8 cellular contexts compared by ENCODE assay signal in the genomic region with DNA sequence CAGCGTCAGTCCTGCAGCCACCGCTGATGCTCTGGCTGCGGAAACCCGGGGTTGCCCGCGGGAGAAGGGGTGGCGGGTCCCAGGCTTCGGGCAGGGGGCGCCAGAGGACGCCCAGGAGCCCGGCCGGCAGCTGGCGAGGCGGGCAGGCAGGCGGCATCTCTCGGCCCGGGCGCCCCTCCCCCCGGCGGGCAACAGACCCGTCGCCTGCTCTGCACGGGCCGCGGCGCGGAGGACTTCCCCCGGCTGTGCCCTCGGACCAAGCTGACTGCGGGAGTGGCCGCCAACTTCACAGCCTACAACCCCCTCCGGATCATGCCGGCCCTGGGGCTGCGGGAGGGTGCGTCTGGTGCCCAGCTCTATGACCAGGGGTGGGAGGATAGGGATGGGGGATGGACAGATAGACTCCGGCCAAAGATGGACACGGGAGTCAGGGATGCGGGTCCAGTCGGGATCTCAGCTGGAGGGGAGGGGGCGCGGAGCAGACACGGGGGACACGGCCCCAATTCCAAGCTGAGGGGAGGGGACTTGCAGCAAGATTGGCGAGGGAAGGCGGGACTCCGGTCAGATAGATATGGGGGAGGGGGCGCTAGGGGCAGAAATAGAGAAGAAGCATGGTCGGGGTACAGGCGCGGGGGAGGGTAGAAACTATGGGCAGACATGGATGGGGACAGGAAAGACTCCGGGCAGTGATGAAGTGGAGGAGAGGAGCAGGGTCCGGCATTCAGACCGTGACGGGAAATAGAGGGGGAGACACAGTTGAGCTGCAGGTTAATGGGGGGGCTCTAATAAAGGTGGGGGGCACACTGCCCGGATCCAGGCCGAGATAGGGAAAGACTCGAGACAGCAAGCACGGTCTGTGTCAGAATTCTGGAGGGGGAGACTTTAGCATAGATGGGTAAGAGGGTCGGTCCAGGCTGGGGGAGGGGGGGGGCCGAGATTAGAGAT. TPM values are rescaled to one million over a fixed set of nuclear protein-coding genes. Genes with fewer than 3 reads are reported as not detected.
A peak's percentile ranks its signal among the peaks of the same experiment; 100 is the strongest.
DNase-seq lines count a peak whose midpoint lies in the region; ATAC-seq and TF ChIP-seq lines count a peak whose summit lies in the region.

No MANE protein-coding gene starts in this region.

- H4K12ac ChIP-seq in trophoblast cell (ENCODE audit: low read depth, low read length): no peak overlapping the region

- TF ChIP-seq CTCF in cardiac muscle cell (IDR thresholded peaks at IDR 0.05; ENCODE audit: low read depth, low read length) (peak; percentile 57), uterus (IDR thresholded peaks at IDR 0.05) (peak; percentile 52 to 73 (median 72))

- intact Hi-C loops in uterus (cut with DNase I; ENCODE audit: low total_unique reads): no loop called here

- no peaks in the 10 kb centered on the region for H3K36me3 Mint-ChIP-seq in activated naive CD8-positive, alpha-beta T cell

- H3K27ac Mint-ChIP-seq in activated naive CD8-positive, alpha-beta T cell: no peak overlapping the region

- H3K27ac ChIP-seq in cardiac muscle cell: no peak overlapping the region
- no peak overlapping the region for H3K27ac ChIP-seq in trophoblast cell (ENCODE audit: low read depth, low read length)
- H3K27ac ChIP-seq in uterus: no peak overlapping the region

- no peaks in the 10 kb centered on the region for H3K9me3 Mint-ChIP-seq in activated naive CD8-positive, alpha-beta T cell (ENCODE audit: low read depth)

- H3K36me3 ChIP-seq in cardiac muscle cell (no peaks in the 10 kb centered on the region), trophoblast cell (ENCODE audit: control insufficient read depth in 1 of 2, insufficient read depth in 2 of 2, low read length in 2 of 2) (no peaks in the 10 kb centered on the region), uterus (no peaks in the 10 kb centered on the region)

- peaks cover 15% of the 10 kb centered on the region for H3K79me1 ChIP-seq in trophoblast cell (ENCODE audit: low read length)

- no peak overlapping the region for H4K91ac ChIP-seq in trophoblast cell (ENCODE audit: low read depth, low read length)

- no peak overlapping the region for H3K18ac ChIP-seq in trophoblast cell (ENCODE audit: low read length)

- no peak overlapping the region for H3K9ac ChIP-seq in trophoblast cell (ENCODE audit: low read length)

- H2AFZ ChIP-seq in trophoblast cell (ENCODE audit: insufficient read depth, low read length, poor library complexity): no peak overlapping the region

- H2BK120ac ChIP-seq in trophoblast cell (ENCODE audit: insufficient read depth, low read length, poor library complexity): no peak overlapping the region

- H3K4me1 ChIP-seq in cardiac muscle cell (ENCODE audit: low read depth): peaks cover 32% of the 10 kb centered on the region
- peaks cover 22 to 32% of the 10 kb centered on the region in 2 experiments for H3K4me1 ChIP-seq in trophoblast cell (ENCODE audit: control insufficient read depth in 1 of 2, insufficient read depth in 2 of 2, low read length in 2 of 2)
- peaks cover 0 to 28% of the 10 kb centered on the region in 2 donors for H3K4me1 ChIP-seq in uterus

- peak; percentile 64 for DNase-seq in DMS53 treated with DMSO at 0.1 percent for 48 hours (lab: John Stamatoyannopoulos, UW; ENCODE audit: unreplicated experiment)
- DNase-seq in LoVo (ENCODE audit: low spot score): peak; percentile 83
- DNase-seq in SKM-1 (lab: John Stamatoyannopoulos, UW; ENCODE audit: unreplicated experiment): peak; percentile 26
- peak in 1 of 2 donors; percentile 92 for DNase-seq in cardiac muscle cell (ENCODE audit: low read depth in 1 of 2, low spot score in 1 of 2)
- DNase-seq in trophoblast cell: peak in 1 of 2 donors; percentile 48
- DNase-seq in uterus: peak; percentile 43 to 61

- peaks cover 19% of the 10 kb centered on the region for H3K4me1 Mint-ChIP-seq in activated naive CD8-positive, alpha-beta T cell (ENCODE audit: low read depth)

- peaks cover 2% of the 10 kb centered on the region for H3K27me3 Mint-ChIP-seq in activated naive CD8-positive, alpha-beta T cell

- WGBS in trophoblast cell (ENCODE audit: extremely low coverage, insufficient coverage, insufficient read length): no CpG with 5 or more reads among the region's 60 CpGs

- H3K14ac ChIP-seq in trophoblast cell (ENCODE audit: low read length): no peak overlapping the region

- no peak overlapping the region for H2AK5ac ChIP-seq in trophoblast cell (ENCODE audit: low read length)

- no peak overlapping the region for H3K4ac ChIP-seq in trophoblast cell (ENCODE audit: low read depth, low read length)

- peak overlapping the region; percentile 83 for H3K4me2 ChIP-seq in trophoblast cell (ENCODE audit: low read length)

- no peak overlapping the region for H2BK12ac ChIP-seq in trophoblast cell (ENCODE audit: low read length)

- H4K8ac ChIP-seq in trophoblast cell (ENCODE audit: low read depth, low read length): no peak overlapping the region

- no peaks in the 10 kb centered on the region for H3K9me3 ChIP-seq in cardiac muscle cell (ENCODE audit: low read depth)
- H3K9me3 ChIP-seq in trophoblast cell (ENCODE audit: insufficient read depth, low read depth, low read length): peaks cover 4% of the 10 kb centered on the region
- no peaks in the 10 kb centered on the region for H3K9me3 ChIP-seq in uterus

- H3K4me3 Mint-ChIP-seq in activated naive CD8-positive, alpha-beta T cell: peak overlapping the region; percentile 81

- no peak for TF ChIP-seq POLR2A in uterus (IDR thresholded peaks at IDR 0.05)

- H3K4me3 ChIP-seq in cardiac muscle cell (peak overlapping the region; percentile 97), trophoblast cell (ENCODE audit: low read depth, low read length) (peak overlapping the region; percentile 66), uterus (peak overlapping the region; percentile 33 to 42)

- H3K27me3 ChIP-seq in cardiac muscle cell (no peaks in the 10 kb centered on the region), trophoblast cell (ENCODE audit: insufficient read depth, low read length) (peaks cover 16% of the 10 kb centered on the region), uterus (no peaks in the 10 kb centered on the region)

- ATAC-seq in HG03139 (IDR thresholded peaks at IDR 0.05; ENCODE audit: unreplicated experiment): no peak

- H3K79me2 ChIP-seq in trophoblast cell (ENCODE audit: control insufficient read depth, insufficient read depth, low read length, poor library complexity): peaks cover 2% of the 10 kb centered on the region

- no peak overlapping the region for H3K23ac ChIP-seq in trophoblast cell (ENCODE audit: low read length)

- H2BK5ac ChIP-seq in trophoblast cell (ENCODE audit: low read depth, low read length, poor library complexity): no peak overlapping the region

RNA-seq across cellular contexts. Expression of a gene that starts 1.1 kb away (rescaled TPM):
- 203 and 309 TPM in 2 replicates for total RNA-seq in cardiac muscle cell
- 95.0 and 109 TPM in 2 replicates for polyA plus RNA-seq in cardiac muscle cell
- 9.6 and 10.2 TPM in 2 replicates for polyA plus RNA-seq in trophoblast cell (2013)
- 10 to 100 TPM in 1 of 4 donors, 1 to 10 TPM in 1, under 1 TPM in 1, not detected in 1; 0.77 to 31.0 (median 3.7) TPM for total RNA-seq in uterus

RNA-seq across cellular contexts. Expression of a gene that starts 52.8 kb away (rescaled TPM):
- 1.4 and 7.3 TPM in 2 replicates for total RNA-seq in cardiac muscle cell
- polyA plus RNA-seq in cardiac muscle cell: 1.4 and 2.1 TPM in 2 replicates
- 0.83 and 0.87 TPM in 2 replicates for polyA plus RNA-seq in trophoblast cell (2013)
- total RNA-seq in uterus: 1 to 10 TPM in 2 of 4 donors, not detected in 2; 1.2 to 1.5 TPM

RNA-seq across cellular contexts. Expression of a gene that starts 59.2 kb away (rescaled TPM):
- total RNA-seq in cardiac muscle cell: 75.8 and 120 TPM in 2 replicates
- polyA plus RNA-seq in cardiac muscle cell: 67.7 and 119 TPM in 2 replicates
- 43.1 and 44.2 TPM in 2 replicates for polyA plus RNA-seq in trophoblast cell (2013)
- 100 to 1,000 TPM in 3 of 4 donors, 10 to 100 TPM in 1; 76.5 to 292 (median 177) TPM for total RNA-seq in uterus

Comparison
In these comparisons a context has a peak if more than half of its experiments do, and no peak if none do; other contexts are left out.
1. H3K4me3 ChIP-seq: peak in every context shown above with its lines; median percentile 97 in cardiac muscle cell; 66 in trophoblast cell; 38 in uterus.